Comparison of ENCODE assay signal across 8 cellular contexts in the genomic region with DNA sequence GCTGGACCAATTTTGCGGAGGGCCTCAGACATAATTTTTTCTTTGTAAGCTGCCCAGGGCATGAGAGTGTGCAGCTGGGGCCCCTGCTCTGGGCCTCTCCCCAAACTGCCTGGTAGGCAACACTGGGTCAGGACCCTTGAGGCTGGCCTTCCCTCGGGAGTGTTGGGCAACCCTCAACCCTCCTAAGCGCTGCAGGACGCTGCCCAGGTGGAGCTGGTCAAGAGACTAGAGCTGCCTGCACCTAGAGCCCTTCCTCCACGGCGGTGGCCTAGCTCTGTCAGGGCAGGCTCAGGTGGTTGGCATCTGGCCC. TPM values are rescaled to one million over a fixed set of nuclear protein-coding genes. Genes with fewer than 3 reads are reported as not detected.
DNase-seq lines count a peak whose midpoint lies in the region; ATAC-seq and TF ChIP-seq lines count a peak whose summit lies in the region.

No MANE protein-coding gene starts in this region.

- 44 to 56% (median 51%) methylated on average over 4 to 6 of the region's 6 CpGs for WGBS in heart left ventricle, 4 donors

- TF ChIP-seq POLR2A in GM19193 (IDR thresholded peaks at IDR 0.05; ENCODE audit: extremely low read depth, insufficient read depth, insufficient read length) (peak; percentile 32), heart left ventricle (IDR thresholded peaks at IDR 0.05) (no peak), gastrocnemius medialis (IDR thresholded peaks at IDR 0.05) (no peak)

- peak overlapping the region; percentile 64; the same call in 1 of the 2 replicates for H3K4me3 ChIP-seq in SJSA1
- peak overlapping the region in 9 of 12 donors; percentile 63 to 88 (median 77) for H3K4me3 ChIP-seq in heart left ventricle
- H3K4me3 ChIP-seq in gastrocnemius medialis = peak overlapping the region; percentile 57 to 70 (median 62)

- no peaks in the 10 kb centered on the region for H3K27me3 ChIP-seq in SJSA1 (replicated peaks)
- peaks cover 0 to 35% (median 0%) of the 10 kb centered on the region in 9 donors for H3K27me3 ChIP-seq in heart left ventricle
- H3K27me3 ChIP-seq in gastrocnemius medialis = peaks cover 10 to 29% (median 21%) of the 10 kb centered on the region in 3 donors

- no peak for TF ChIP-seq CTCF in heart left ventricle (IDR thresholded peaks at IDR 0.05)
- no peak for TF ChIP-seq CTCF in gastrocnemius medialis (IDR thresholded peaks at IDR 0.05 in 4 of 5, conservative IDR thresholded peaks at IDR 0.05 in 1 of 5)
- no peak for TF ChIP-seq CTCF in GM20000 (IDR thresholded peaks at IDR 0.05; ENCODE audit: extremely low read depth, missing control alignments)

- peaks cover 57% of the 10 kb centered on the region for H3K36me3 ChIP-seq in SJSA1
- peaks cover 2 to 40% (median 35%) of the 10 kb centered on the region in 9 donors for H3K36me3 ChIP-seq in heart left ventricle
- H3K36me3 ChIP-seq in gastrocnemius medialis = peaks cover 0 to 36% of the 10 kb centered on the region in 2 donors

- H3K27ac ChIP-seq in SJSA1 (no peak overlapping the region), heart left ventricle (peak overlapping the region in 1 of 12 donors; percentile 63), gastrocnemius medialis (no peak overlapping the region)

- intact Hi-C loops in heart left ventricle (cut with DNase I) (loop anchor here in 1 of 10 donors (5.0 kb wide), 1 partner anchor 204 kb away; no protein-coding TSS in a partner anchor), gastrocnemius medialis (cut with DNase I; ENCODE audit: low total_unique reads) (no loop called here)

- in situ Hi-C loops in gastrocnemius medialis (cut with MboI; ENCODE audit: low sequenced_read_pairs in 4 of 4) = loop anchor here in 1 of 4 donors (25.0 kb wide), 1 partner anchor 239 kb away; the partner anchor contains the start of gene VPS37C

- H3K9me3 ChIP-seq in SJSA1 (replicated peaks) (no peaks in the 10 kb centered on the region), heart left ventricle (no peaks in the 10 kb centered on the region), gastrocnemius medialis (no peaks in the 10 kb centered on the region)

- H3K4me1 ChIP-seq in SJSA1 (replicated peaks) (peaks cover 31% of the 10 kb centered on the region), heart left ventricle (peaks cover under 1 to 35% (median 22%) of the 10 kb centered on the region in 12 donors), gastrocnemius medialis (peaks cover 16 to 31% of the 10 kb centered on the region in 2 donors)

- DNase-seq in SJSA1 (ENCODE audit: low read depth in 1 of 2, low spot score in 2 of 2) (peak in 1 of 2 experiments; percentile 45), heart left ventricle (no peak), gastrocnemius medialis (no peak), GM20000 (ENCODE audit: low spot score) (no peak), NCI-H2227 (lab: John Stamatoyannopoulos, UW; ENCODE audit: unreplicated experiment) (no peak), GF-D8 (lab: John Stamatoyannopoulos, UW) (no peak), glomerular visceral epithelial cell (ENCODE audit: extremely low spot score) (no peak)

- ATAC-seq in heart left ventricle (peak in 2 of 4 donors; percentile 9 to 16), gastrocnemius medialis (no peak)

RNA-seq across cellular contexts. Expression of gene TMEM132A, which starts 0.5 kb away (rescaled TPM):
- 47.5 and 60.7 TPM in 2 replicates for total RNA-seq in SJSA1 (2014; rRNA removed; shearing (Covaris generic))
- 10 to 100 TPM in 2 of 9 donors, 1 to 10 TPM in 7; 3.1 to 16.1 (median 8.5) TPM for total RNA-seq in heart left ventricle
- polyA plus RNA-seq in heart left ventricle = 1 to 10 TPM; 7.0 to 8.9 TPM
- 1 to 10 TPM; 2.5 to 3.7 (median 3.1) TPM for total RNA-seq in gastrocnemius medialis

RNA-seq across cellular contexts. Expression of gene TMEM109, which starts 9.8 kb away (rescaled TPM):
- 90.4 and 136 TPM in 2 replicates for total RNA-seq in SJSA1 (2014; rRNA removed; shearing (Covaris generic))
- total RNA-seq in heart left ventricle (100 to 1,000 TPM in 4 of 9 donors, 10 to 100 TPM in 5; 82.9 to 123 (median 96.3) TPM), gastrocnemius medialis (100 to 1,000 TPM in 2 of 4 donors, 10 to 100 TPM in 2; 56.5 to 105 (median 82.6) TPM)
- polyA plus RNA-seq in heart left ventricle = 100 to 1,000 TPM in 1 of 2 donors, 10 to 100 TPM in 1; 71.8 to 131 TPM

RNA-seq across cellular contexts. Expression of gene PRPF19, which starts 17.4 kb away (rescaled TPM):
- total RNA-seq in SJSA1 (2014; rRNA removed; shearing (Covaris generic)) = 79.9 and 109 TPM in 2 replicates
- total RNA-seq in heart left ventricle (10 to 100 TPM; 30.8 to 72.0 (median 40.8) TPM), gastrocnemius medialis (10 to 100 TPM; 55.5 to 75.6 (median 71.9) TPM)
- 10 to 100 TPM; 35.5 to 62.2 TPM for polyA plus RNA-seq in heart left ventricle

RNA-seq across cellular contexts. Expression of gene SLC15A3, which starts 28.2 kb away (rescaled TPM):
- total RNA-seq in SJSA1 (2014; rRNA removed; shearing (Covaris generic)) = 26.5 and 35.8 TPM in 2 replicates
- total RNA-seq in heart left ventricle (10 to 100 TPM; 11.9 to 85.1 (median 19.1) TPM), gastrocnemius medialis (1 to 10 TPM; 2.8 to 6.9 (median 6.0) TPM)
- polyA plus RNA-seq in heart left ventricle = 10 to 100 TPM; 14.8 to 26.4 TPM

RNA-seq across cellular contexts. Expression of gene CD6, which starts 47.7 kb away (rescaled TPM):
- total RNA-seq in SJSA1 (2014; rRNA removed; shearing (Covaris generic)) = 0.05 TPM in 1 of 2 replicates, not detected in the other
- total RNA-seq in heart left ventricle (1 to 10 TPM in 2 of 9 donors, under 1 TPM in 6, not detected in 1; 0.12 to 6.1 (median 0.40) TPM), gastrocnemius medialis (under 1 TPM in 2 of 4 donors, not detected in 2; 0.16 to 0.25 TPM)
- polyA plus RNA-seq in heart left ventricle = under 1 TPM; 0.08 to 0.19 TPM
